10 cellular contexts compared by ENCODE assay signal in genomic region chr3:58178528-58179234, GRCh38. TPM values are rescaled to one million over a fixed set of nuclear protein-coding genes. Genes with fewer than 3 reads are reported as not detected.
DNase-seq lines count a peak whose midpoint lies in the region; ATAC-seq and TF ChIP-seq lines count a peak whose summit lies in the region.
"Had no signal": no experiment of that assay in that cellular context is flagged by ENCODE, and none has a peak within 500 bp of the region (broad histone marks: within the 10 kb centered on the region; RNA-seq: fewer than 3 reads in every experiment).

No MANE protein-coding gene starts in this region.

- H3K9me3 ChIP-seq in iPS-20b (ENCODE audit: insufficient read depth, low read depth, low read length) (no peaks in the 10 kb centered on the region), tibial nerve (no peaks in the 10 kb centered on the region)
- H3K9me3 ChIP-seq: ascending aorta had no signal

- H3K27ac Mint-ChIP-seq in activated naive CD4-positive, alpha-beta T cell treated with anti-CD3 and anti-CD28 coated beads, Interleukin-2, amount 50 U/mL, for 72 hours = no peak overlapping the region
- no peak overlapping the region for H3K27ac Mint-ChIP-seq in activated CD4-positive, alpha-beta memory T cell treated with anti-CD3 and anti-CD28 coated beads, Interleukin-2, amount 10 ng/mL, durations not matched to agents 7 days and 5 days

- H3K4me3 ChIP-seq in iPS-20b (ENCODE audit: low read length) (peak overlapping the region; percentile 69; the same call in 1 of the 2 replicates), tibial nerve (peak overlapping the region in 1 of 4 donors; percentile 41)

- 74 to 77% methylated on average over 17 of the region's 17 CpGs for WGBS in tibial nerve, 2 donors

- TF ChIP-seq POLR2A in tibial nerve (IDR thresholded peaks at IDR 0.05) = no peak

- peaks cover 21% of the 10 kb centered on the region for H3K4me1 Mint-ChIP-seq in activated CD4-positive, alpha-beta memory T cell treated with anti-CD3 and anti-CD28 coated beads, Interleukin-2, amount 10 ng/mL, durations not matched to agents 7 days and 5 days

- no peak overlapping the region for H3K27ac ChIP-seq in iPS-20b (ENCODE audit: low read length)
- peak overlapping the region in 3 of 4 donors; percentile 23 to 87 (median 77) for H3K27ac ChIP-seq in tibial nerve
- H3K27ac ChIP-seq: ascending aorta had no signal

- peak in 1 of 2 donors; percentile 21 for DNase-seq in activated naive CD4-positive, alpha-beta T cell treated with anti-CD3 and anti-CD28 coated beads, Interleukin-2, amount 50 U/mL, for 72 hours (ENCODE audit: low spot score in 2 of 2)
- no peak for DNase-seq in activated naive CD4-positive, alpha-beta T cell treated with anti-CD3 and anti-CD28 coated beads, Interleukin-2, amount 50 U/mL, for 16 hours
- peak; percentile 18 for DNase-seq in activated CD4-positive, alpha-beta memory T cell treated with anti-CD3 and anti-CD28 coated beads, Interleukin-2, amount 10 ng/mL, durations not matched to agents 7 days and 5 days
- no peak for DNase-seq in tibial nerve (ENCODE audit: low spot score in 2 of 2)
- DNase-seq: GOT3 had no signal

- peaks cover 9% of the 10 kb centered on the region for H3K27me3 ChIP-seq in iPS-20b (ENCODE audit: insufficient read depth, low read length)
- H3K27me3 ChIP-seq in tibial nerve = no peaks in the 10 kb centered on the region
- H3K27me3 ChIP-seq: ascending aorta had no signal

- peaks cover 17% of the 10 kb centered on the region for H3K4me1 ChIP-seq in iPS-20b (ENCODE audit: insufficient read depth, low read length)
- peaks cover 0 to 51% (median 26%) of the 10 kb centered on the region in 4 donors for H3K4me1 ChIP-seq in tibial nerve

- TF ChIP-seq CTCF in tibial nerve (IDR thresholded peaks at IDR 0.05) = no peak

- H3K27me3 Mint-ChIP-seq in activated CD4-positive, alpha-beta memory T cell treated with anti-CD3 and anti-CD28 coated beads, Interleukin-2, amount 10 ng/mL, durations not matched to agents 7 days and 5 days = peaks cover 4% of the 10 kb centered on the region

- H3K36me3 ChIP-seq in iPS-20b (ENCODE audit: insufficient read depth, low read depth, low read length) = no peaks in the 10 kb centered on the region
- no peaks in the 10 kb centered on the region for H3K36me3 ChIP-seq in tibial nerve
- H3K36me3 ChIP-seq: ascending aorta had no signal

- no peak overlapping the region; the same call in 1 of the 2 replicates for H3K9ac ChIP-seq in iPS-20b (ENCODE audit: low read depth, low read length)

- H3K9me3 Mint-ChIP-seq in activated naive CD4-positive, alpha-beta T cell treated with anti-CD3 and anti-CD28 coated beads, Interleukin-2, amount 50 U/mL, for 72 hours = no peaks in the 10 kb centered on the region
- no peaks in the 10 kb centered on the region for H3K9me3 Mint-ChIP-seq in activated CD4-positive, alpha-beta memory T cell treated with anti-CD3 and anti-CD28 coated beads, Interleukin-2, amount 10 ng/mL, durations not matched to agents 7 days and 5 days

- peak; percentile 38 to 52 for ATAC-seq in activated naive CD4-positive, alpha-beta T cell treated with anti-CD3 and anti-CD28 coated beads, Interleukin-2, amount 50 U/mL, for 72 hours
- no peak for ATAC-seq in HG03159 (IDR thresholded peaks at IDR 0.05; ENCODE audit: unreplicated experiment)
- no peak for ATAC-seq in GM18520 (IDR thresholded peaks at IDR 0.05; ENCODE audit: unreplicated experiment)
- ATAC-seq in HG02642 (IDR thresholded peaks at IDR 0.05; ENCODE audit: poor library complexity, unreplicated experiment) = no peak

- H3K36me3 Mint-ChIP-seq in activated naive CD4-positive, alpha-beta T cell treated with anti-CD3 and anti-CD28 coated beads, Interleukin-2, amount 50 U/mL, for 72 hours = no peaks in the 10 kb centered on the region
- no peaks in the 10 kb centered on the region for H3K36me3 Mint-ChIP-seq in activated CD4-positive, alpha-beta memory T cell treated with anti-CD3 and anti-CD28 coated beads, Interleukin-2, amount 10 ng/mL, durations not matched to agents 7 days and 5 days (ENCODE audit: low read depth)

- CTCF ChIA-PET in activated CD4-positive, alpha-beta memory T cell treated with anti-CD3 and anti-CD28 coated beads, Interleukin-2, amount 10 ng/mL, durations not matched to agents 7 days and 5 days (lab: Charles Lee) = interaction anchor here (1.0 to 6.9 kb wide), 21 partner anchors 8 to 323 kb away, joined by 3 to 52 read pairs (median 5); partner anchors contain the start of genes FLNB, HTD2 and RPP14

- TF ChIP-seq EP300 in tibial nerve (IDR thresholded peaks at IDR 0.05) = no peak

- POLR2A ChIA-PET in activated CD4-positive, alpha-beta memory T cell treated with anti-CD3 and anti-CD28 coated beads, Interleukin-2, amount 10 ng/mL, durations not matched to agents 7 days and 5 days (lab: Charles Lee) = interaction anchor here (1.4 to 2.6 kb wide), 3 partner anchors 11 to 170 kb away, joined by 3 to 9 read pairs (median 4); partner anchors contain the start of gene FLNB

- H3K4me3 Mint-ChIP-seq in activated CD4-positive, alpha-beta memory T cell treated with anti-CD3 and anti-CD28 coated beads, Interleukin-2, amount 10 ng/mL, durations not matched to agents 7 days and 5 days = peak overlapping the region; percentile 61

RNA-seq across cellular contexts. Expression of gene DNASE1L3, which starts 32.1 kb away (rescaled TPM):
- total RNA-seq in activated naive CD4-positive, alpha-beta T cell treated with anti-CD3 and anti-CD28 coated beads, Interleukin-2, amount 50 U/mL, for 72 hours = not detected
- not detected for total RNA-seq in activated CD4-positive, alpha-beta memory T cell treated with anti-CD3 and anti-CD28 coated beads, Interleukin-2, amount 10 ng/mL, durations not matched to agents 7 days and 5 days
- 10 to 100 TPM in 1 of 4 donors, 1 to 10 TPM in 2, under 1 TPM in 1; 0.39 to 12.9 (median 1.5) TPM for total RNA-seq in tibial nerve

RNA-seq across cellular contexts. Expression of gene ABHD6, which starts 58.9 kb away (rescaled TPM):
- total RNA-seq in activated naive CD4-positive, alpha-beta T cell treated with anti-CD3 and anti-CD28 coated beads, Interleukin-2, amount 50 U/mL, for 72 hours = 1 to 10 TPM; 3.5 to 5.5 TPM
- 1 to 10 TPM; 4.5 to 6.1 TPM for total RNA-seq in activated CD4-positive, alpha-beta memory T cell treated with anti-CD3 and anti-CD28 coated beads, Interleukin-2, amount 10 ng/mL, durations not matched to agents 7 days and 5 days
- 10 to 100 TPM; 18.8 to 29.7 (median 19.5) TPM for total RNA-seq in tibial nerve

Comparison
In these comparisons a context has a peak if more than half of its experiments do, and no peak if none do; other contexts are left out.
1. ATAC-seq: peak in activated naive CD4-positive, alpha-beta T cell treated with anti-CD3 and anti-CD28 coated beads, Interleukin-2, amount 50 U/mL, for 72 hours (2 of 2); none in HG03159 (single experiment), GM18520 (single experiment) and HG02642 (single experiment).